Comparison of ENCODE assay signal across 1 cellular context in genomic region chr21:27359141-27359540, GRCh38.
A peak's percentile ranks its signal among the peaks of the same experiment; 100 is the strongest.
TF ChIP-seq lines count a peak whose summit lies in the region.

No MANE protein-coding gene starts in this region.

TF ChIP-seq in SK-N-SH, 30 proteins besides CTCF, POLR2A, EP300 and RAD21 (continued from another document):
- no peak for TF ChIP-seq ZBTB33 (IDR thresholded peaks at IDR 0.05; ENCODE audit: borderline replicate concordance, low read depth)
- peak; percentile 90 for TF ChIP-seq PBX3 (IDR thresholded peaks at IDR 0.05)
- 0 out of 2 replicates have a peak, but pooled peaks have one; percentile 21 for TF ChIP-seq FOXM1 (IDR thresholded peaks at IDR 0.05; ENCODE audit: low read depth)
